ENCODE assay signal across 12 cellular contexts in genomic region chr2:63843791-63844190, GRCh38. TPM values are rescaled to one million over a fixed set of nuclear protein-coding genes. Genes with fewer than 3 reads are reported as not detected.
DNase-seq lines count a peak whose midpoint lies in the region; ATAC-seq and TF ChIP-seq lines count a peak whose summit lies in the region.
"Had no signal": no experiment of that assay in that cellular context is flagged by ENCODE, and none has a peak within 500 bp of the region (broad histone marks: within the 10 kb centered on the region; RNA-seq: fewer than 3 reads in every experiment).

No MANE protein-coding gene starts in this region.

- no peak overlapping the region for H3K4me2 ChIP-seq in neuronal stem cell (ENCODE audit: insufficient read depth, low read length, poor library complexity, severe bottlenecking)

- H2AK5ac ChIP-seq in neuronal stem cell (ENCODE audit: low read depth, low read length): no peak overlapping the region

- peaks cover 0 to 4% (median 0%) of the 10 kb centered on the region in 5 experiments for H3K9me3 Mint-ChIP-seq in brain

- peak overlapping the region; percentile 93 for H3K27ac ChIP-seq in cardiac muscle cell
- H3K27ac ChIP-seq in right lobe of liver: peak overlapping the region; percentile 96 to 97 (median 97)
- peak overlapping the region in 3 of 4 donors; percentile 94 to 98 (median 96) for H3K27ac ChIP-seq in transverse colon
- H3K27ac ChIP-seq in neuronal stem cell (replicated peaks; ENCODE audit: low read length): no peak overlapping the region
- H3K27ac ChIP-seq: C4-2B had no signal

- H3K4me1 Mint-ChIP-seq in brain: peaks cover 74% of the 10 kb centered on the region

- no peak for TF ChIP-seq EP300 in transverse colon (IDR thresholded peaks at IDR 0.05; ENCODE audit: low read depth)

- H3K18ac ChIP-seq in neuronal stem cell (ENCODE audit: low read length): no peak overlapping the region

- H3K23ac ChIP-seq in neuronal stem cell (ENCODE audit: low read depth, low read length, poor library complexity): no peak overlapping the region

- peaks cover 2% of the 10 kb centered on the region for H3K79me1 ChIP-seq in neuronal stem cell (ENCODE audit: low read depth, low read length)

- 35% methylated on average over 2 of the region's 2 CpGs for WGBS in right lobe of liver (ENCODE audit: insufficient coverage, low coverage, low lambda C conversion rate, missing lambda C conversion rate)
- WGBS in transverse colon (ENCODE audit: low coverage in 1 of 2), 2 donors: 89% methylated on average over 2 of the region's 2 CpGs; no CpG with 5 or more reads in 1 of the 2 donors
- WGBS in neuronal stem cell (ENCODE audit: extremely low coverage in 2 of 2, insufficient read length in 2 of 2, insufficient replicate concordance in 1 of 2), 2 donors: no CpG with 5 or more reads among the region's 2 CpGs

- peaks cover 35% of the 10 kb centered on the region for H3K4me1 ChIP-seq in cardiac muscle cell (ENCODE audit: low read depth)
- peaks cover 0 to 36% (median 0%) of the 10 kb centered on the region in 4 donors for H3K4me1 ChIP-seq in right lobe of liver
- H3K4me1 ChIP-seq in transverse colon: peaks cover 6 to 56% (median 41%) of the 10 kb centered on the region in 4 donors
- H3K4me1 ChIP-seq in neuronal stem cell (ENCODE audit: control insufficient read depth in 2 of 2, insufficient read depth in 1 of 2, low read depth in 1 of 2, low read length in 2 of 2): peaks cover 2 to 7% of the 10 kb centered on the region in 2 donors

- peak overlapping the region; percentile 72 to 99 (median 98) for H3K4me3 Mint-ChIP-seq in brain

- no peaks in the 10 kb centered on the region for H3K9me3 ChIP-seq in cardiac muscle cell (ENCODE audit: low read depth)
- no peaks in the 10 kb centered on the region for H3K9me3 ChIP-seq in right lobe of liver
- no peaks in the 10 kb centered on the region for H3K9me3 ChIP-seq in transverse colon
- peaks cover 0 to 9% of the 10 kb centered on the region in 2 donors for H3K9me3 ChIP-seq in neuronal stem cell (replicated peaks in 1 of 2; ENCODE audit: control insufficient read depth in 2 of 2, insufficient read depth in 1 of 2, low read depth in 1 of 2, low read length in 2 of 2)
- H3K9me3 ChIP-seq: stomach had no signal

- H3K27me3 ChIP-seq in cardiac muscle cell (no peaks in the 10 kb centered on the region), right lobe of liver (no peaks in the 10 kb centered on the region), transverse colon (no peaks in the 10 kb centered on the region), neuronal stem cell (ENCODE audit: control insufficient read depth in 3 of 3, insufficient read depth in 3 of 3, low read depth in 1 of 3, low read length in 3 of 3) (no peaks in the 10 kb centered on the region)
- H3K27me3 ChIP-seq: stomach had no signal

- no peak overlapping the region for H4K8ac ChIP-seq in neuronal stem cell (ENCODE audit: low read depth, low read length)

- no peak for ATAC-seq in right lobe of liver

- in situ Hi-C loops in transverse colon (cut with MboI; ENCODE audit: low pct_ligation_motif_present in 1 of 4, low pct_unique_long_range_greater_than_20kb in 1 of 4, low sequenced_read_pairs in 3 of 4): no loop called here

- TF ChIP-seq POLR2A in right lobe of liver (IDR thresholded peaks at IDR 0.05) (no peak), transverse colon (IDR thresholded peaks at IDR 0.05) (no peak)

- no peak overlapping the region for H2BK12ac ChIP-seq in neuronal stem cell (ENCODE audit: low read length)

- no peak overlapping the region for H3K4ac ChIP-seq in neuronal stem cell (ENCODE audit: low read length)

- H3K4me3 ChIP-seq in cardiac muscle cell (peak overlapping the region; percentile 54), right lobe of liver (peak overlapping the region; percentile 87 to 97 (median 89)), transverse colon (peak overlapping the region in 2 of 4 donors; percentile 1 to 74), neuronal stem cell (ENCODE audit: low read length in 2 of 2) (no peak overlapping the region)

- no peak overlapping the region for H3K14ac ChIP-seq in neuronal stem cell (ENCODE audit: low read length)

- H4K91ac ChIP-seq in neuronal stem cell (ENCODE audit: low read depth, low read length, poor library complexity): no peak overlapping the region

- no peak overlapping the region for H2BK5ac ChIP-seq in neuronal stem cell (ENCODE audit: low read length)

- no peak overlapping the region for H2AFZ ChIP-seq in neuronal stem cell (ENCODE audit: low read length)

- H2BK120ac ChIP-seq in neuronal stem cell (ENCODE audit: low read depth, low read length): no peak overlapping the region

- peak overlapping the region in 3 of 5 experiments; percentile 54 to 99 (median 72) for H3K27ac Mint-ChIP-seq in brain

- TF ChIP-seq CTCF in cardiac muscle cell (IDR thresholded peaks at IDR 0.05; ENCODE audit: low read depth, low read length) (no peak), brain (conservative IDR thresholded peaks at IDR 0.05) (no peak), right lobe of liver (IDR thresholded peaks at IDR 0.05) (no peak), transverse colon (IDR thresholded peaks at IDR 0.05) (no peak)

- DNase-seq in cardiac muscle cell (ENCODE audit: low read depth in 1 of 2, low spot score in 1 of 2) (no peak), cardiac septum (ENCODE audit: low spot score) (no peak), right lobe of liver (no peak), transverse colon (no peak), neuronal stem cell (ENCODE audit: low spot score) (no peak), DMS 273 (lab: John Stamatoyannopoulos, UW; ENCODE audit: unreplicated experiment) (no peak), AG20443 (ENCODE audit: low spot score) (no peak)
- DNase-seq: foreskin melanocyte, NCI-H1092, stomach had no signal

- intact Hi-C loops in cardiac septum (cut with DNase I): loop anchor here (5.0 to 10.0 kb wide), 3 partner anchors 146 to 256 kb away; partner anchors contain the start of genes MDH1, VPS54 and WDPCP
- intact Hi-C loops in right lobe of liver (cut with DNase I): no loop called here
- intact Hi-C loops in transverse colon (cut with DNase I; ENCODE audit: low total_unique reads): no loop called here

- no peaks in the 10 kb centered on the region for H3K36me3 ChIP-seq in cardiac muscle cell
- H3K36me3 ChIP-seq in right lobe of liver: peaks cover 0 to 2% (median 0%) of the 10 kb centered on the region in 4 donors
- H3K36me3 ChIP-seq in transverse colon: no peaks in the 10 kb centered on the region
- no peaks in the 10 kb centered on the region for H3K36me3 ChIP-seq in neuronal stem cell (replicated peaks in 1 of 2; ENCODE audit: control insufficient read depth in 2 of 2, insufficient read depth in 2 of 2, low read length in 2 of 2)
- H3K36me3 ChIP-seq: stomach had no signal

- H3K27me3 Mint-ChIP-seq in brain: peaks cover 25% of the 10 kb centered on the region

- peaks cover 6% of the 10 kb centered on the region for H3K36me3 Mint-ChIP-seq in brain

- H3K9ac ChIP-seq in neuronal stem cell (ENCODE audit: low read depth, low read length, poor library complexity): no peak overlapping the region

- no peak overlapping the region for H2BK15ac ChIP-seq in neuronal stem cell (ENCODE audit: low read length)

RNA-seq across cellular contexts. Expression of gene UGP2, which starts 2.1 kb away (rescaled TPM):
- total RNA-seq in cardiac muscle cell (183 and 199 TPM in 2 replicates), cardiac septum (327 TPM), right lobe of liver (100 to 1,000 TPM; 276 to 691 (median 425) TPM), transverse colon (100 to 1,000 TPM in 3 of 4 donors, 10 to 100 TPM in 1; 62.3 to 352 (median 235) TPM)
- polyA plus RNA-seq in cardiac muscle cell (327 and 344 TPM in 2 replicates), brain (ENCODE audit: insufficient read depth, low read depth, low replicate concordance) (59.3 TPM)
- 45.3 TPM for polyA plus RNA-seq in neuronal stem cell (2013, experiment 1 of 2)
- polyA plus RNA-seq in neuronal stem cell (2013, experiment 2 of 2): 42.0 TPM

Comparison
In these comparisons a context has a peak if more than half of its experiments do, and no peak if none do; other contexts are left out.
1. H3K4me3 ChIP-seq: peak in cardiac muscle cell (single experiment) and right lobe of liver (3 of 3); none in neuronal stem cell (0 of 2).